In the genomic region with DNA sequence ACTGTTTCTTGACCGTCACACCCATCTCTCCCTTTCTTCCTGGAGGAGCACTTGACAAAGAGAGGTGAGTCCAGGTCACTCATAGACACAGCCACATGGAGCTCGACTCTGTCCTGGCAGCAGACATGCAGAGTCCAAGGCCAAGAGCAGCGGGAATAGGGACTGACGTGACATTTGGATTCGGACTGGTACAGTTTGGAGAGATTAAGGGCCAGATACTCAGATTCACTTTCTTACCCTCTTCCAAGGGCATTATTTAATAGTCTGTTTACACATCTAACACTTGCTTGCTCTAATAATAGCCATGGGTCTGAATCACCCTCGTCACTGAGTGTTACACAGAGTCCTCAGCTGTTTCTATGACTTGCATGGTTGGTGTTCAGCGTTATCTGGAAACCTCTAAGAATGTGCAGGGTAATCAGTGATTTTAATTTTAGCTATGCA, we compare ENCODE assay signal across 15 cellular contexts. TPM values are rescaled to one million over a fixed set of nuclear protein-coding genes. Genes with fewer than 3 reads are reported as not detected.
A peak's percentile ranks its signal among the peaks of the same experiment; 100 is the strongest.
DNase-seq lines count a peak whose midpoint lies in the region; ATAC-seq, FAIRE-seq and TF ChIP-seq lines count a peak whose summit lies in the region.
"Had no signal": no experiment of that assay in that cellular context is flagged by ENCODE, and none has a peak within 500 bp of the region (broad histone marks: within the 10 kb centered on the region; RNA-seq: fewer than 3 reads in every experiment).

No MANE protein-coding gene starts in this region.

- no peaks in the 10 kb centered on the region for H3K79me2 ChIP-seq in K562 (ENCODE audit: control insufficient read depth, insufficient read depth, low read length)

- intact Hi-C loops in K562 (cut with micrococcal nuclease): no loop called here

- H3K36me3 ChIP-seq in K562 (ENCODE audit: control insufficient read depth, insufficient read depth, low read length) (no peaks in the 10 kb centered on the region), right atrium auricular region (no peaks in the 10 kb centered on the region), skeletal muscle satellite cell (ENCODE audit: insufficient read depth, low read length) (no peaks in the 10 kb centered on the region)
- H3K36me3 ChIP-seq: ovary, uterus had no signal

- POLR2A ChIA-PET in K562 (lab: Yijun Ruan, JAX): no interaction called here

- H3K9me3 ChIP-seq in K562 (replicated peaks; ENCODE audit: control insufficient read depth, insufficient read depth, low read depth, low read length) (no peaks in the 10 kb centered on the region), right atrium auricular region (no peaks in the 10 kb centered on the region), skeletal muscle satellite cell (replicated peaks; ENCODE audit: low read length) (no peaks in the 10 kb centered on the region)
- H3K9me3 ChIP-seq: ovary, uterus had no signal

- H3K27me3 ChIP-seq in K562 (ENCODE audit: control insufficient read depth in 2 of 2, insufficient read depth in 2 of 2, low read length in 2 of 2) (peaks cover 2 to 4% of the 10 kb centered on the region in 2 experiments; a peak in 1 of 5 replicates), right atrium auricular region (no peaks in the 10 kb centered on the region), skeletal muscle satellite cell (ENCODE audit: control insufficient read depth, insufficient read depth, low read length) (no peaks in the 10 kb centered on the region)
- H3K27me3 ChIP-seq: ovary, uterus had no signal

- CTCF ChIA-PET in K562 (lab: Yijun Ruan, JAX; ENCODE audit: low intra/inter-chr PET ratio): no interaction called here

- no peaks in the 10 kb centered on the region for H4K20me1 ChIP-seq in K562 (replicated peaks; ENCODE audit: control insufficient read depth, insufficient read depth, low read length)

- 1% methylated on average over 7 of the region's 7 CpGs for WGBS in K562 (ENCODE audit: insufficient coverage, low coverage, missing lambda C conversion rate)

- H3K27ac ChIP-seq in K562 (ENCODE audit: extremely low read depth, low read depth, low read length): no peak overlapping the region
- peak overlapping the region; percentile 80 to 85 for H3K27ac ChIP-seq in right atrium auricular region
- H3K27ac ChIP-seq: ovary, uterus had no signal

- H3K4me2 ChIP-seq in K562 (ENCODE audit: insufficient read depth, low read length) (no peak overlapping the region), skeletal muscle satellite cell (ENCODE audit: low read length) (peak overlapping the region; percentile 58)

- no peak for TF ChIP-seq CTCF in K562 (IDR thresholded peaks at IDR 0.05 in 2 of 3, conservative IDR thresholded peaks at IDR 0.05 in 1 of 3; ENCODE audit: insufficient read depth in 2 of 3, low read depth in 1 of 3, low read length in 3 of 3)
- TF ChIP-seq CTCF in right atrium auricular region (IDR thresholded peaks at IDR 0.05): no peak

- no peak for TF ChIP-seq RAD21 in K562 (CRISPR knock-in tag; conservative IDR thresholded peaks at IDR 0.05 in 1 of 2, IDR thresholded peaks at IDR 0.05 in 1 of 2)

- H2AFZ ChIP-seq in K562 (ENCODE audit: low read depth, low read length): no peak overlapping the region

- DNase-seq in H4 (ENCODE audit: low spot score) (peak; percentile 23), K562 (ENCODE audit: extremely low read depth in 1 of 4, low spot score in 3 of 4) (no peak), right atrium auricular region (ENCODE audit: low spot score) (no peak), GM12892 (ENCODE audit: insufficient read length) (no peak), DMS153 (lab: John Stamatoyannopoulos, UW) (no peak), NCI-H2227 treated with DMSO at 0.1 percent for 48 hours (lab: John Stamatoyannopoulos, UW) (no peak)
- DNase-seq: activated CD8-positive, alpha-beta T cell treated with anti-CD3 and anti-CD28 coated beads, Interleukin-2, amount 10 ng/mL, durations not matched to agents 7 days and 5 days; activated naive CD8-positive, alpha-beta T cell treated with anti-CD3 and anti-CD28 coated beads, Interleukin-2, amount 50 U/mL, for 24 hours; COR-L47; ovary; T-helper 2 cell; uterus had no signal

- ATAC-seq in K562 (no peak), GM19467 (IDR thresholded peaks at IDR 0.05; ENCODE audit: unreplicated experiment) (no peak)
- ATAC-seq: activated CD8-positive, alpha-beta T cell treated with anti-CD3 and anti-CD28 coated beads, Interleukin-2, amount 10 ng/mL, durations not matched to agents 7 days and 5 days; activated naive CD8-positive, alpha-beta T cell treated with anti-CD3 and anti-CD28 coated beads, Interleukin-2, amount 50 U/mL, for 24 hours had no signal

- in situ Hi-C loops in K562 (cut with MboI): no loop called here

- BruUV-seq in K562 (replicated peaks; lab: Mats Ljungman, UMichigan): no TSS peak

- H3K4me3 ChIP-seq in K562 (no peak overlapping the region), right atrium auricular region (no peak overlapping the region), skeletal muscle satellite cell (ENCODE audit: low read length) (peak overlapping the region; percentile 37)
- H3K4me3 ChIP-seq: ovary, uterus had no signal

- FAIRE-seq in K562 (lab: Jason Lieb, UNC) (no peak), GM12892 (lab: Jason Lieb, UNC) (no peak)
- FAIRE-seq: endothelial cell of umbilical vein had no signal

- H3K9me1 ChIP-seq in K562 (ENCODE audit: control insufficient read depth, insufficient read depth, low read length): no peaks in the 10 kb centered on the region

- H3K4me1 ChIP-seq in K562 (replicated peaks in 1 of 2; ENCODE audit: control insufficient read depth in 2 of 2, insufficient read depth in 2 of 2, low read length in 2 of 2): no peaks in the 10 kb centered on the region
- H3K4me1 ChIP-seq in right atrium auricular region: peaks cover 0 to 23% of the 10 kb centered on the region in 2 donors
- peaks cover 5% of the 10 kb centered on the region for H3K4me1 ChIP-seq in skeletal muscle satellite cell (ENCODE audit: control insufficient read depth, insufficient read depth, low read length)
- H3K4me1 ChIP-seq: uterus had no signal

- H3K9ac ChIP-seq in K562 (ENCODE audit: insufficient read depth in 1 of 2, low read depth in 2 of 2, low read length in 2 of 2) (no peak overlapping the region), skeletal muscle satellite cell (ENCODE audit: low read depth, low read length) (peak overlapping the region; percentile 50)

- TF ChIP-seq EP300 in K562 (IDR thresholded peaks at IDR 0.05; ENCODE audit: low read length): no peak

- TF ChIP-seq POLR2A in K562 (conservative IDR thresholded peaks at IDR 0.05) (no peak), GM12892 (IDR thresholded peaks at IDR 0.05; ENCODE audit: low read depth, low read length) (no peak)

TF ChIP-seq in K562, 482 proteins besides CTCF, POLR2A, EP300 and RAD21 (continues in another document):
- TF ChIP-seq FOSL1 (tag; conservative IDR thresholded peaks at IDR 0.05) (0 out of 2 replicates have a peak, but pooled peaks have one; percentile 25), ZKSCAN8 (CRISPR knock-in tag; IDR thresholded peaks at IDR 0.05) (no peak), MEF2D (tag; conservative IDR thresholded peaks at IDR 0.05; ENCODE audit: low read depth) (0 out of 2 replicates have a peak, but pooled peaks have one; percentile 48)

RNA-seq across cellular contexts. Expression of gene OTUD1, which starts 39.2 kb away (rescaled TPM):
- total RNA-seq in H4 (2014; rRNA removed; shearing (Covaris generic)): 0.49 and 1.3 TPM in 2 replicates
- total RNA-seq in K562 (2011; cell fraction: chromatin; rRNA removed; ENCODE audit: low replicate concordance): 0.58 and 1.4 TPM in 2 replicates
- 0.83 and 0.92 TPM in 2 replicates for total RNA-seq in K562 (2011; cell fraction: nucleolus; rRNA removed)
- 1.2 TPM in 2 replicates for total RNA-seq in K562 (2011; cell fraction: nucleoplasm; rRNA removed)
- total RNA-seq in K562 (2014; rRNA removed) (0.94 and 1.0 TPM in 2 replicates), K562 (2014; rRNA removed; fragmentation: Illumina TruSeq; extraction: Trizol) (1.1 and 1.2 TPM in 2 replicates), K562 (2015; rRNA removed; fragmentation: Illumina TruSeq; extraction: Trizol) (0.76 and 0.94 TPM in 2 replicates), K562 (2021) (1.8 and 2.0 TPM in 2 replicates), right atrium auricular region (10 to 100 TPM in 1 of 2 donors, 1 to 10 TPM in 1; 9.1 to 27.1 TPM)
- polyA plus RNA-seq in K562 (2011; rRNA removed) (0.43 and 0.49 TPM in 2 replicates), K562 (2014; fragmentation: Illumina TruSeq; extraction: Trizol) (0.45 and 0.62 TPM in 2 replicates), K562 (2014; fragmentation: Nextera tagmentation; extraction: Ambion mirVana) (under 1 TPM; 0.29 to 0.31 TPM), K562 (2014; rRNA removed) (0.49 and 0.94 TPM in 2 replicates)
- 0.21 and 0.38 TPM in 2 replicates for polyA plus RNA-seq in K562 (2011; cell fraction: cytosol; rRNA removed)
- polyA plus RNA-seq in K562 (2011; cell fraction: nucleus; rRNA removed): 0.30 and 0.60 TPM in 2 replicates
- polyA plus RNA-seq in K562 (2012): 0.95 and 2.5 TPM in 2 replicates
- polyA minus RNA-seq in K562 (2011; rRNA and poly(A)+ RNA removed): 0.93 and 0.98 TPM in 2 replicates
- polyA minus RNA-seq in K562 (2011; cell fraction: cytosol; rRNA and poly(A)+ RNA removed): 0.67 and 0.82 TPM in 2 replicates
- polyA minus RNA-seq in K562 (2011; cell fraction: nucleus; rRNA and poly(A)+ RNA removed): 0.67 and 1.00 TPM in 2 replicates
- 1.1 and 1.8 TPM in 2 replicates for total RNA-seq in skeletal muscle satellite cell (2012; rRNA removed)
- polyA plus RNA-seq in GM12892 (2012; ENCODE audit: missing spikeins): 2.2 TPM

RNA-seq across cellular contexts. Expression of gene C10orf67, which starts 55.1 kb away (rescaled TPM):
- not detected in 2 replicates for total RNA-seq in H4 (2014; rRNA removed; shearing (Covaris generic))
- not detected in 2 replicates for total RNA-seq in K562 (2011; cell fraction: chromatin; rRNA removed; ENCODE audit: low replicate concordance)
- not detected in 2 replicates for total RNA-seq in K562 (2011; cell fraction: nucleolus; rRNA removed)
- total RNA-seq in K562 (2011; cell fraction: nucleoplasm; rRNA removed): not detected in 2 replicates
- not detected in 2 replicates for total RNA-seq in K562 (2014; rRNA removed)
- total RNA-seq in K562 (2014; rRNA removed; fragmentation: Illumina TruSeq; extraction: Trizol): not detected in 2 replicates
- total RNA-seq in K562 (2015; rRNA removed; fragmentation: Illumina TruSeq; extraction: Trizol): not detected in 2 replicates
- not detected in 2 replicates for total RNA-seq in K562 (2021)
- not detected in 2 replicates for polyA plus RNA-seq in K562 (2011; rRNA removed)
- not detected in 2 replicates for polyA plus RNA-seq in K562 (2011; cell fraction: cytosol; rRNA removed)
- polyA plus RNA-seq in K562 (2011; cell fraction: nucleus; rRNA removed): not detected in 2 replicates
- not detected in 2 replicates for polyA plus RNA-seq in K562 (2012)
- not detected in 2 replicates for polyA plus RNA-seq in K562 (2014; fragmentation: Illumina TruSeq; extraction: Trizol)
- not detected for polyA plus RNA-seq in K562 (2014; fragmentation: Nextera tagmentation; extraction: Ambion mirVana)
- polyA plus RNA-seq in K562 (2014; rRNA removed): not detected in 2 replicates
- polyA minus RNA-seq in K562 (2011; rRNA and poly(A)+ RNA removed): not detected in 2 replicates
- polyA minus RNA-seq in K562 (2011; cell fraction: cytosol; rRNA and poly(A)+ RNA removed): not detected in 2 replicates
- polyA minus RNA-seq in K562 (2011; cell fraction: nucleus; rRNA and poly(A)+ RNA removed): not detected in 2 replicates
- under 1 TPM; 0.16 to 0.44 TPM for total RNA-seq in right atrium auricular region
- under 0.01 and 0.22 TPM in 2 replicates for total RNA-seq in skeletal muscle satellite cell (2012; rRNA removed)
- not detected for polyA plus RNA-seq in GM12892 (2012; ENCODE audit: missing spikeins)
- total RNA-seq: activated CD8-positive, alpha-beta T cell treated with anti-CD3 and anti-CD28 coated beads, Interleukin-2, amount 10 ng/mL, durations not matched to agents 7 days and 5 days; endothelial cell of umbilical vein had no signal
- polyA plus RNA-seq: endothelial cell of umbilical vein had no signal
